9 cellular contexts compared by ENCODE assay signal in genomic region chr1:182080955-182081582, GRCh38. TPM values are rescaled to one million over a fixed set of nuclear protein-coding genes. Genes with fewer than 3 reads are reported as not detected.
A peak's percentile ranks its signal among the peaks of the same experiment; 100 is the strongest.
DNase-seq lines count a peak whose midpoint lies in the region; ATAC-seq and TF ChIP-seq lines count a peak whose summit lies in the region.
"Had no signal": no experiment of that assay in that cellular context is flagged by ENCODE, and none has a peak within 500 bp of the region (broad histone marks: within the 10 kb centered on the region; RNA-seq: fewer than 3 reads in every experiment).

No MANE protein-coding gene starts in this region.

- intact Hi-C loops in mammary epithelial cell (cut with micrococcal nuclease), result loop anchor here (1.0 kb wide), 1 partner anchor 602 kb away; no protein-coding TSS in a partner anchor
- intact Hi-C loops in sciatic nerve (cut with DNase I), result loop anchor here (10.0 kb wide), 2 partner anchors 64 to 704 kb away; partner anchors contain the start of gene NPL

- H3K4me1 Mint-ChIP-seq in T-helper 17 cell, result peaks cover 9% of the 10 kb centered on the region

- H3K36me3 ChIP-seq in mammary epithelial cell (ENCODE audit: insufficient read depth, low read length) (no peaks in the 10 kb centered on the region), mesenchymal stem cell (ENCODE audit: control insufficient read depth in 1 of 2, insufficient read depth in 2 of 2, low read depth in 1 of 2, low read length in 2 of 2) (no peaks in the 10 kb centered on the region)

- H3K36me3 Mint-ChIP-seq in T-helper 17 cell (ENCODE audit: low read depth), result no peaks in the 10 kb centered on the region
- H3K36me3 Mint-ChIP-seq: activated naive CD4-positive, alpha-beta T cell treated with anti-CD3 and anti-CD28 coated beads, Interleukin-2, amount 50 U/mL, for 24 hours had no signal

- H4K8ac ChIP-seq in mesenchymal stem cell (ENCODE audit: low read length), result no peak overlapping the region

- no TSS peak for BruUV-seq in mammary epithelial cell (replicated peaks; lab: Mats Ljungman, UMichigan)

- CTCF ChIA-PET in mammary epithelial cell (lab: Charles Lee; ENCODE audit: low non-redundant PET), result interaction anchor here (0.5 to 1.5 kb wide), 16 partner anchors 11 to 704 kb away, joined by 3 to 26 read pairs (median 5); partner anchors contain the start of genes CACNA1E and TEDDM1

- no peak overlapping the region for H3K23ac ChIP-seq in mesenchymal stem cell (ENCODE audit: low read length in 2 of 2)

- peak; percentile 77 to 79 for TF ChIP-seq CTCF in mammary epithelial cell (conservative IDR thresholded peaks at IDR 0.05 in 1 of 2, IDR thresholded peaks at IDR 0.05 in 1 of 2; ENCODE audit: extremely low read depth in 1 of 2, insufficient read depth in 1 of 2, low read depth in 1 of 2, low read length in 2 of 2)

- H4K91ac ChIP-seq in mesenchymal stem cell (ENCODE audit: low read length), result no peak overlapping the region

- DNase-seq in activated CD4-positive, alpha-beta T cell treated with anti-CD3 and anti-CD28 coated beads for 48 hours, result peak; percentile 35
- no peak for DNase-seq in activated CD4-positive, alpha-beta T cell treated with anti-CD3 and anti-CD28 coated beads, Interleukin-2, amount 50 U/mL, for 48 hours
- DNase-seq in NCI-H82 treated with DMSO at 0.1 percent for 48 hours (lab: John Stamatoyannopoulos, UW; ENCODE audit: unreplicated experiment) (peak; percentile 52), mammary epithelial cell (peak; percentile 32), mesenchymal stem cell (peak; percentile 15), sciatic nerve (ENCODE audit: low spot score) (no peak), T-helper 17 cell (no peak)

- dilution Hi-C loops in mammary epithelial cell (cut with HindIII; ENCODE audit: low sequenced_read_pairs), result loop anchor here (10.0 to 25.0 kb wide), 3 partner anchors 64 to 704 kb away; partner anchors contain the start of genes NPL and RNASEL

- in situ Hi-C loops in mammary epithelial cell (cut with MboI; ENCODE audit: low sequenced_read_pairs in 2 of 2), result loop anchor here (10.0 to 25.0 kb wide), 4 partner anchors 64 to 706 kb away; partner anchors contain the start of genes NPL (in 2 of the 2) and RNASEL (in 2 of the 2)

- no peak overlapping the region for H2BK15ac ChIP-seq in mesenchymal stem cell (ENCODE audit: low read depth, poor library complexity, severe bottlenecking)

- H3K79me1 ChIP-seq in mesenchymal stem cell (replicated peaks; ENCODE audit: low read length, poor library complexity, severe bottlenecking), result no peaks in the 10 kb centered on the region

- no peak overlapping the region for H2AFZ ChIP-seq in mammary epithelial cell (ENCODE audit: low read depth, low read length)
- no peak overlapping the region for H2AFZ ChIP-seq in mesenchymal stem cell (ENCODE audit: low read depth, low read length)

- H4K20me1 ChIP-seq in mammary epithelial cell (ENCODE audit: insufficient read depth, low read length), result no peaks in the 10 kb centered on the region

- no peak overlapping the region for H3K18ac ChIP-seq in mesenchymal stem cell (ENCODE audit: low read depth in 1 of 2, low read length in 2 of 2)

- H3K9me3 ChIP-seq in mammary epithelial cell (replicated peaks; ENCODE audit: insufficient read depth, low read length) (no peaks in the 10 kb centered on the region), mesenchymal stem cell (ENCODE audit: control insufficient read depth, low read length) (no peaks in the 10 kb centered on the region), T-helper 17 cell (ENCODE audit: control insufficient read depth, low read length, poor library complexity, severe bottlenecking) (peaks cover 3% of the 10 kb centered on the region)

- H3K4me2 ChIP-seq in mammary epithelial cell (ENCODE audit: insufficient read depth, low read depth, low read length) (no peak overlapping the region), mesenchymal stem cell (ENCODE audit: low read length, poor library complexity, severe bottlenecking) (no peak overlapping the region)

- H2BK5ac ChIP-seq in mesenchymal stem cell (ENCODE audit: low read depth, low read length, poor library complexity, severe bottlenecking), result no peak overlapping the region

- H3K4me1 ChIP-seq in mammary epithelial cell (ENCODE audit: insufficient read depth, low read length) (peaks cover 4% of the 10 kb centered on the region), mesenchymal stem cell (ENCODE audit: control insufficient read depth, insufficient read depth, low read depth, low read length) (no peaks in the 10 kb centered on the region)

- ATAC-seq in HG02798 (IDR thresholded peaks at IDR 0.05; ENCODE audit: poor library complexity, unreplicated experiment), result peak; percentile 42
- ATAC-seq in sciatic nerve, result no peak
- no peak for ATAC-seq in T-helper 17 cell

- no peak overlapping the region for H2BK120ac ChIP-seq in mesenchymal stem cell (ENCODE audit: low read depth, low read length)

- no peaks in the 10 kb centered on the region for H3K27me3 Mint-ChIP-seq in T-helper 17 cell
- H3K27me3 Mint-ChIP-seq: activated naive CD4-positive, alpha-beta T cell treated with anti-CD3 and anti-CD28 coated beads, Interleukin-2, amount 50 U/mL, for 24 hours had no signal

- no peak overlapping the region for H3K27ac Mint-ChIP-seq in T-helper 17 cell
- H3K27ac Mint-ChIP-seq: activated naive CD4-positive, alpha-beta T cell treated with anti-CD3 and anti-CD28 coated beads, Interleukin-2, amount 50 U/mL, for 24 hours had no signal

- no peak overlapping the region for H2BK12ac ChIP-seq in mesenchymal stem cell (ENCODE audit: low read length in 2 of 2)

- H2AK5ac ChIP-seq in mesenchymal stem cell (ENCODE audit: low read length, severe bottlenecking), result no peak overlapping the region

- H3K14ac ChIP-seq in mesenchymal stem cell (ENCODE audit: low read length in 2 of 2), result no peak overlapping the region

- H3K4ac ChIP-seq in mesenchymal stem cell (ENCODE audit: low read depth in 1 of 2, low read length in 2 of 2), result no peak overlapping the region

- no peaks in the 10 kb centered on the region for H3K79me2 ChIP-seq in mammary epithelial cell (ENCODE audit: insufficient read depth, low read length)

- H3K27ac ChIP-seq in mammary epithelial cell (ENCODE audit: insufficient read depth, low read depth, low read length), result no peak overlapping the region
- H3K27ac ChIP-seq in mesenchymal stem cell (ENCODE audit: low read length, poor library complexity, severe bottlenecking), result no peak overlapping the region

- H3K27me3 ChIP-seq in mammary epithelial cell (ENCODE audit: insufficient read depth, low read length) (no peaks in the 10 kb centered on the region), mesenchymal stem cell (ENCODE audit: control insufficient read depth in 1 of 2, insufficient read depth in 1 of 2, low read length in 2 of 2) (peaks cover 0 to 4% of the 10 kb centered on the region in 2 experiments)

- WGBS in mammary epithelial cell (ENCODE audit: low coverage, missing lambda C conversion rate), result 92% methylated on average over 1 of the region's 1 CpG
- WGBS in mesenchymal stem cell, result 80% methylated on average over 1 of the region's 1 CpG

- H3K4me3 Mint-ChIP-seq in T-helper 17 cell, result no peak overlapping the region
- H3K4me3 Mint-ChIP-seq: activated naive CD4-positive, alpha-beta T cell treated with anti-CD3 and anti-CD28 coated beads, Interleukin-2, amount 50 U/mL, for 24 hours had no signal

- H3K9ac ChIP-seq in mammary epithelial cell (ENCODE audit: insufficient read depth, low read length) (no peak overlapping the region), mesenchymal stem cell (ENCODE audit: low read length) (no peak overlapping the region)

- H3K4me3 ChIP-seq in mammary epithelial cell (replicated peaks in 1 of 3; ENCODE audit: insufficient read depth in 1 of 3, low read depth in 2 of 3, low read length in 3 of 3) (no peak overlapping the region), mesenchymal stem cell (ENCODE audit: insufficient read depth in 1 of 2, low read depth in 1 of 2, low read length in 2 of 2) (no peak overlapping the region)

RNA-seq across cellular contexts. Expression of gene ZNF648, which starts 19.6 kb away (rescaled TPM):
- 1 to 10 TPM in 1 of 2 donors, under 1 TPM in 1; 0.07 to 1.3 TPM for total RNA-seq in mammary epithelial cell
- 0.02 TPM for polyA plus RNA-seq in mammary epithelial cell
- polyA minus RNA-seq in mammary epithelial cell, result 1.0 TPM
- polyA plus RNA-seq in mesenchymal stem cell (2013, experiment 1 of 2), result not detected
- polyA plus RNA-seq in mesenchymal stem cell (2013, experiment 2 of 2), result not detected
- 0.53 TPM for total RNA-seq in sciatic nerve
- total RNA-seq in T-helper 17 cell, result not detected

Comparison
In these comparisons a context has a peak if more than half of its experiments do, and no peak if none do; other contexts are left out.
1. DNase-seq: peak in activated CD4-positive, alpha-beta T cell treated with anti-CD3 and anti-CD28 coated beads for 48 hours (single experiment), NCI-H82 treated with DMSO at 0.1 percent for 48 hours (single experiment), mammary epithelial cell (single experiment) and mesenchymal stem cell (single experiment); none in activated CD4-positive, alpha-beta T cell treated with anti-CD3 and anti-CD28 coated beads, Interleukin-2, amount 50 U/mL, for 48 hours (0 of 2), sciatic nerve (single experiment) and T-helper 17 cell (0 of 3).